ENCODE assay signal across 8 cellular contexts in genomic region chr21:29196021-29196663, GRCh38.
DNase-seq lines count a peak whose midpoint lies in the region; ATAC-seq and TF ChIP-seq lines count a peak whose summit lies in the region.

No MANE protein-coding gene starts in this region.

- H3K4me1 Mint-ChIP-seq in activated CD8-positive, alpha-beta T cell treated with anti-CD3 and anti-CD28 coated beads, Interleukin-2, amount 10 ng/mL, durations not matched to agents 7 days and 5 days (ENCODE audit: low read depth), result peaks cover 22% of the 10 kb centered on the region
- peaks cover 40% of the 10 kb centered on the region for H3K4me1 Mint-ChIP-seq in neural crest cell

- no peaks in the 10 kb centered on the region for H3K27me3 Mint-ChIP-seq in activated CD8-positive, alpha-beta T cell treated with anti-CD3 and anti-CD28 coated beads, Interleukin-2, amount 10 ng/mL, durations not matched to agents 7 days and 5 days (ENCODE audit: low read depth)
- H3K27me3 Mint-ChIP-seq in neural crest cell (ENCODE audit: low read depth), result no peaks in the 10 kb centered on the region

- TF ChIP-seq CTCF in GM13977 (IDR thresholded peaks at IDR 0.05; ENCODE audit: extremely low read depth, insufficient read depth, missing control alignments), result peak; percentile 61
- peak; percentile 55 for TF ChIP-seq CTCF in epithelial cell of proximal tubule (conservative IDR thresholded peaks at IDR 0.05; ENCODE audit: low read depth, low read length)
- TF ChIP-seq CTCF in neural crest cell (conservative IDR thresholded peaks at IDR 0.05), result peak; percentile 34
- TF ChIP-seq CTCF in tibial artery (IDR thresholded peaks at IDR 0.05), result peak in 1 of 2 experiments; percentile 24

- in situ Hi-C loops in GM13977 (cut with MboI; ENCODE audit: low pct_unique_long_range_greater_than_20kb, low sequenced_read_pairs, unreplicated experiment), result no loop called here

- H3K27ac ChIP-seq in tibial artery, result peak overlapping the region; percentile 16 to 60

- peaks cover 15% of the 10 kb centered on the region for H3K36me3 Mint-ChIP-seq in activated CD8-positive, alpha-beta T cell treated with anti-CD3 and anti-CD28 coated beads, Interleukin-2, amount 10 ng/mL, durations not matched to agents 7 days and 5 days (ENCODE audit: low read depth)
- peaks cover 7% of the 10 kb centered on the region for H3K36me3 Mint-ChIP-seq in neural crest cell (ENCODE audit: low read depth)

- H3K9me3 Mint-ChIP-seq in activated CD8-positive, alpha-beta T cell treated with anti-CD3 and anti-CD28 coated beads, Interleukin-2, amount 10 ng/mL, durations not matched to agents 7 days and 5 days (ENCODE audit: insufficient read depth), result peaks cover 33% of the 10 kb centered on the region
- peaks cover 15% of the 10 kb centered on the region for H3K9me3 Mint-ChIP-seq in neural crest cell

- DNase-seq in GM13977 (ENCODE audit: low spot score) (peak; percentile 83), NCI-H69 (lab: John Stamatoyannopoulos, UW) (peak; percentile 70), epithelial cell of proximal tubule (ENCODE audit: low read depth) (peak; percentile 92), neural crest cell (ENCODE audit: low read depth, low spot score) (no peak), tibial artery (peak; percentile 63 to 72), middle frontal gyrus (ENCODE audit: extremely low spot score, low spot score) (no peak)
- DNase-seq in activated CD8-positive, alpha-beta T cell treated with anti-CD3 and anti-CD28 coated beads, Interleukin-2, amount 10 ng/mL, durations not matched to agents 7 days and 5 days, result peak; percentile 66

- POLR2A ChIA-PET in activated CD8-positive, alpha-beta T cell treated with anti-CD3 and anti-CD28 coated beads, Interleukin-2, amount 10 ng/mL, durations not matched to agents 7 days and 5 days (lab: Charles Lee), result no interaction called here

- H3K9me3 ChIP-seq in tibial artery, result peaks cover 0 to 8% (median 0%) of the 10 kb centered on the region in 3 donors

- ATAC-seq in HG02678 (IDR thresholded peaks at IDR 0.05; ENCODE audit: unreplicated experiment), result peak; percentile 97
- peak; percentile 91 for ATAC-seq in activated CD8-positive, alpha-beta T cell treated with anti-CD3 and anti-CD28 coated beads, Interleukin-2, amount 10 ng/mL, durations not matched to agents 7 days and 5 days

- H3K4me3 Mint-ChIP-seq in activated CD8-positive, alpha-beta T cell treated with anti-CD3 and anti-CD28 coated beads, Interleukin-2, amount 10 ng/mL, durations not matched to agents 7 days and 5 days, result peak overlapping the region; percentile 65
- H3K4me3 Mint-ChIP-seq in neural crest cell, result no peak overlapping the region

- intact Hi-C loops in tibial artery (cut with DNase I; ENCODE audit: low total_unique reads), result no loop called here

- H3K4me3 ChIP-seq in epithelial cell of proximal tubule (ENCODE audit: low read depth, low read length) (no peak overlapping the region), tibial artery (peak overlapping the region; percentile 35 to 38)

- H3K27me3 ChIP-seq in tibial artery, result no peaks in the 10 kb centered on the region

- CTCF ChIA-PET in activated CD8-positive, alpha-beta T cell treated with anti-CD3 and anti-CD28 coated beads, Interleukin-2, amount 10 ng/mL, durations not matched to agents 7 days and 5 days (lab: Charles Lee), result interaction anchor here (1.0 to 2.4 kb wide), 3 partner anchors 18 to 71 kb away, joined by 3 to 7 read pairs (median 5); no protein-coding TSS in a partner anchor

- no peaks in the 10 kb centered on the region for H3K36me3 ChIP-seq in tibial artery

- H3K27ac Mint-ChIP-seq in activated CD8-positive, alpha-beta T cell treated with anti-CD3 and anti-CD28 coated beads, Interleukin-2, amount 10 ng/mL, durations not matched to agents 7 days and 5 days, result peak overlapping the region; percentile 78
- no peak overlapping the region for H3K27ac Mint-ChIP-seq in neural crest cell (ENCODE audit: unreplicated experiment)

- H3K4me1 ChIP-seq in tibial artery, result peaks cover 0 to 26% (median 13%) of the 10 kb centered on the region in 4 donors

Comparison
In these comparisons a context has a peak if more than half of its experiments do, and no peak if none do; other contexts are left out.
1. DNase-seq: peak in GM13977 (single experiment), NCI-H69 (single experiment), activated CD8-positive, alpha-beta T cell treated with anti-CD3 and anti-CD28 coated beads, Interleukin-2, amount 10 ng/mL, durations not matched to agents 7 days and 5 days (single experiment), epithelial cell of proximal tubule (single experiment) and tibial artery (2 of 2); none in neural crest cell (single experiment) and middle frontal gyrus (single experiment).